ENCODE assay signal across 26 cellular contexts in genomic region chr9:98404157-98404695, GRCh38.
"Had no signal": no experiment of that assay in that cellular context is flagged by ENCODE, and none has a peak within 500 bp of the region (broad histone marks: within the 10 kb centered on the region; RNA-seq: fewer than 3 reads in every experiment).

No MANE protein-coding gene starts in this region.

- ATAC-seq: activated CD4-positive, CD25-positive, alpha-beta regulatory T cell treated with anti-CD3 and anti-CD28 coated beads, Interleukin-2, amount 50 U/mL, for 24 hours; activated CD8-positive, alpha-beta T cell treated with anti-CD3 and anti-CD28 coated beads for 36 hours; activated T-cell treated with anti-CD3 and anti-CD28 coated beads, Interleukin-2, amount 50 U/mL, for 4 hours; activated T-helper 17 cell treated with anti-CD3 and anti-CD28 coated beads, Interleukin-2, amount 50 U/mL, for 72 hours; effector memory CD8-positive, alpha-beta T cell; foreskin keratinocyte; gastrocnemius medialis; heart left ventricle; T-helper 17 cell had no signal

- DNase-seq: activated B cell treated with CpG ODN at 0.5 μM for 24 hours; activated CD4-positive, alpha-beta T cell treated with anti-CD3 and anti-CD28 coated beads for 48 hours; activated CD4-positive, alpha-beta T cell treated with anti-CD3 and anti-CD28 coated beads, Interleukin-2, amount 50 U/mL, for 1 hour; activated CD4-positive, alpha-beta T cell treated with anti-CD3 and anti-CD28 coated beads, Interleukin-2, amount 50 U/mL, for 48 hours; activated CD8-positive, alpha-beta memory T cell treated with anti-CD3 and anti-CD28 coated beads for 24 hours; activated CD8-positive, alpha-beta T cell treated with anti-CD3 and anti-CD28 coated beads for 36 hours; activated effector memory CD4-positive, alpha-beta T cell treated with Interleukin-2 at 50 U/mL for 16 hours; activated gamma-delta T cell treated with Interleukin-2 at 50 U/mL for 16 hours; activated naive CD4-positive, alpha-beta T cell treated with anti-CD3 and anti-CD28 coated beads, Interleukin-2, amount 50 U/mL, for 16 hours; activated naive CD4-positive, alpha-beta T cell treated with Interleukin-2 at 50 U/mL for 16 hours; activated T-cell treated with anti-CD3 and anti-CD28 coated beads, Interleukin-2, amount 50 U/mL, for 4 hours; brain microvascular endothelial cell; cortex of kidney; dermis blood vessel endothelial cell; effector CD4-positive, alpha-beta T cell; effector memory CD8-positive, alpha-beta T cell; erythroblast; foreskin keratinocyte; gastrocnemius medialis; glutamatergic neuron; heart left ventricle; T-helper 17 cell; T1000; WERI-Rb-1 had no signal
